In the genomic region with DNA sequence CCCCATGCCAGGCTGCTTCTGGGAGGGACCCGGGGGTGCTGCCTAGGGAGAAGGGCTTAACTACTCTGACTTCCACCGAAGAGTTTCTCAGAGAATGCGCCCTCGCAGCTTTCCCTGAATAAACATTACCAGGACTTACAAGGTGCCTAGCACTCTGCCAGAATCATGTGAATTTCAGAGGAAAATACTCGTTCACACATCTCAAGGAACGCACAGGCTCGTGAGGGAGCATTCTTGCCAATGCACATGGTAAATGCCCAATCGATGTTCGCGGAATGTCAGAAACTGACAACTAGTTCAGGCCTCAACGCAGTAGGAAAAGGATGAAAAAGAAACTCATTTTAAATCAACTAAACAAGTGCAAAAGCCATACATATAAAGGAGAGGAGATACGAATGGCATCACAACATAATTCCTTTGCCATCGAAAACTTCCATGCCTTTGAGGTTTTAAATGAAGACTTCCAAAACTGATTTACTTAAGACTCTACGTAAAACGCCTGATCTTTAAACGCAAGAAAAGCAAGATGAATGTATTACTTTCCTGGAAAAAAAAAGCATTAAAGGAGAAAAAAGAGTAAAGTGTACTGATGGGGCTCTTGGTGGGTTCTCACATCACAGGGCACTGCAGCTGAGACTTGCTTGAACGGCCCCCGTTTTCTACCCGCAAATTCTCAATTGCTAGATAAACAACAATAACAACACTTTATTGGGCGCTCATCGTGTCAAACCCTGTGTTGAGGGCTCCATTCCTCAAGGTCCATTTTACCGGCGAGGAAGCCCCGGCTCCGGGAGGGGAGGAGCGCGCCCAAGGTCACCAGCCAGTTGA, we compare ENCODE assay signal across 8 cellular contexts. TPM values are rescaled to one million over a fixed set of nuclear protein-coding genes. Genes with fewer than 3 reads are reported as not detected.
DNase-seq lines count a peak whose midpoint lies in the region; ATAC-seq and TF ChIP-seq lines count a peak whose summit lies in the region.

No MANE protein-coding gene starts in this region.

- ATAC-seq in GM21576 (IDR thresholded peaks at IDR 0.05; ENCODE audit: unreplicated experiment) = no peak
- no peak for ATAC-seq in HG02610 (IDR thresholded peaks at IDR 0.05; ENCODE audit: unreplicated experiment)

- peak overlapping the region; percentile 99 for H3K27ac ChIP-seq in SJSA1
- H3K27ac ChIP-seq in neural progenitor cell = no peak overlapping the region

- H2AFZ ChIP-seq in neural progenitor cell (replicated peaks) = peak overlapping the region; percentile 100

- peak overlapping the region; percentile 98 for H3K4me3 Mint-ChIP-seq in activated CD4-positive, alpha-beta T cell treated with anti-CD3 and anti-CD28 coated beads, Interleukin-2, amount 10 ng/mL, durations not matched to agents 24 days and 14 days
- peak overlapping the region; percentile 98 for H3K4me3 Mint-ChIP-seq in endothelial cell (ENCODE audit: unreplicated experiment)
- H3K4me3 Mint-ChIP-seq in neural progenitor cell = peak overlapping the region; percentile 99

- peaks cover 28% of the 10 kb centered on the region for H3K4me1 ChIP-seq in SJSA1 (replicated peaks)
- H3K4me1 ChIP-seq in neural progenitor cell = peaks cover 17% of the 10 kb centered on the region

- peak; percentile 64 for DNase-seq in activated CD4-positive, alpha-beta T cell treated with anti-CD3 and anti-CD28 coated beads, Interleukin-2, amount 10 ng/mL, durations not matched to agents 24 days and 14 days
- DNase-seq in activated CD4-positive, alpha-beta T cell treated with anti-CD3 and anti-CD28 coated beads for 48 hours = no peak
- DNase-seq in SJSA1 (ENCODE audit: low read depth in 1 of 2, low spot score in 2 of 2) (peak in 1 of 2 experiments; percentile 15), endothelial cell (ENCODE audit: low spot score) (no peak), neural progenitor cell (ENCODE audit: low spot score) (peak; percentile 48), A172 (ENCODE audit: low spot score) (no peak)

- no peaks in the 10 kb centered on the region for H3K9me3 ChIP-seq in SJSA1 (replicated peaks)
- no peaks in the 10 kb centered on the region for H3K9me3 ChIP-seq in neural progenitor cell (ENCODE audit: low read depth)

- peak overlapping the region; percentile 79 for H3K4me2 ChIP-seq in neural progenitor cell

- peak overlapping the region; percentile 95 for H3K4me3 ChIP-seq in SJSA1
- H3K4me3 ChIP-seq in neural progenitor cell = peak overlapping the region; percentile 76

- H3K36me3 ChIP-seq in SJSA1 (peaks cover 39% of the 10 kb centered on the region), neural progenitor cell (no peaks in the 10 kb centered on the region)

- intact Hi-C loops in activated CD4-positive, alpha-beta T cell treated with anti-CD3 and anti-CD28 coated beads, Interleukin-2, amount 10 ng/mL, durations not matched to agents 24 days and 14 days (cut with micrococcal nuclease) = loop anchor here (2.0 to 10.0 kb wide), 6 partner anchors 199 to 1731 kb away; a partner anchor contains a TSS

- peak overlapping the region; percentile 100 for H3K27ac Mint-ChIP-seq in activated CD4-positive, alpha-beta T cell treated with anti-CD3 and anti-CD28 coated beads, Interleukin-2, amount 10 ng/mL, durations not matched to agents 24 days and 14 days
- peak overlapping the region; percentile 74 for H3K27ac Mint-ChIP-seq in endothelial cell (ENCODE audit: unreplicated experiment)
- H3K27ac Mint-ChIP-seq in neural progenitor cell = peak overlapping the region; percentile 98

- H3K4me1 Mint-ChIP-seq in activated CD4-positive, alpha-beta T cell treated with anti-CD3 and anti-CD28 coated beads, Interleukin-2, amount 10 ng/mL, durations not matched to agents 24 days and 14 days = peaks cover 53% of the 10 kb centered on the region
- H3K4me1 Mint-ChIP-seq in endothelial cell (ENCODE audit: unreplicated experiment) (peaks cover 15% of the 10 kb centered on the region), neural progenitor cell (peaks cover 34% of the 10 kb centered on the region)

- H3K9ac ChIP-seq in neural progenitor cell = peak overlapping the region; percentile 100

- H4K20me1 ChIP-seq in neural progenitor cell (ENCODE audit: low read depth) = peaks cover 40% of the 10 kb centered on the region

- peaks cover 92% of the 10 kb centered on the region for H3K79me2 ChIP-seq in neural progenitor cell (ENCODE audit: low read depth)

- no peaks in the 10 kb centered on the region for H3K27me3 Mint-ChIP-seq in activated CD4-positive, alpha-beta T cell treated with anti-CD3 and anti-CD28 coated beads, Interleukin-2, amount 10 ng/mL, durations not matched to agents 24 days and 14 days
- H3K27me3 Mint-ChIP-seq in endothelial cell (ENCODE audit: unreplicated experiment) (peaks cover 3% of the 10 kb centered on the region), neural progenitor cell (ENCODE audit: insufficient read depth, low read depth) (peaks cover 3% of the 10 kb centered on the region)

- peaks cover 10% of the 10 kb centered on the region for H3F3A ChIP-seq in neural progenitor cell (ENCODE audit: low read depth)

- H3K36me3 Mint-ChIP-seq in activated CD4-positive, alpha-beta T cell treated with anti-CD3 and anti-CD28 coated beads, Interleukin-2, amount 10 ng/mL, durations not matched to agents 24 days and 14 days (ENCODE audit: low read depth) = peaks cover 27% of the 10 kb centered on the region
- H3K36me3 Mint-ChIP-seq in endothelial cell (ENCODE audit: low read depth, unreplicated experiment) = peaks cover 3% of the 10 kb centered on the region
- peaks cover 3% of the 10 kb centered on the region for H3K36me3 Mint-ChIP-seq in neural progenitor cell

- TF ChIP-seq CTCF in endothelial cell (IDR thresholded peaks at IDR 0.05; ENCODE audit: unreplicated experiment) (no peak), neural progenitor cell (IDR thresholded peaks at IDR 0.05) (no peak)

- no peaks in the 10 kb centered on the region for H3K9me3 Mint-ChIP-seq in activated CD4-positive, alpha-beta T cell treated with anti-CD3 and anti-CD28 coated beads, Interleukin-2, amount 10 ng/mL, durations not matched to agents 24 days and 14 days
- H3K9me3 Mint-ChIP-seq in endothelial cell (ENCODE audit: unreplicated experiment) (no peaks in the 10 kb centered on the region), neural progenitor cell (no peaks in the 10 kb centered on the region)

- H3K27me3 ChIP-seq in SJSA1 (replicated peaks) (no peaks in the 10 kb centered on the region), neural progenitor cell (no peaks in the 10 kb centered on the region)

RNA-seq across cellular contexts. Expression of a gene that starts 0.8 kb away (rescaled TPM):
- total RNA-seq in activated CD4-positive, alpha-beta T cell treated with anti-CD3 and anti-CD28 coated beads, Interleukin-2, amount 10 ng/mL, durations not matched to agents 24 days and 14 days = 130 and 137 TPM in 2 replicates
- total RNA-seq in SJSA1 (2014; rRNA removed; shearing (Covaris generic)) = 205 and 305 TPM in 2 replicates
- 51.1 TPM for total RNA-seq in endothelial cell (ENCODE audit: unreplicated experiment)
- 70.5 and 138 TPM in 2 replicates for total RNA-seq in neural progenitor cell (ENCODE audit: low replicate concordance)
- 197 and 288 TPM in 2 replicates for total RNA-seq in A172 (2014; rRNA removed; shearing (Covaris generic))

RNA-seq across cellular contexts. Expression of a gene that starts 1.2 kb away (rescaled TPM):
- total RNA-seq in activated CD4-positive, alpha-beta T cell treated with anti-CD3 and anti-CD28 coated beads, Interleukin-2, amount 10 ng/mL, durations not matched to agents 24 days and 14 days = 61.8 and 63.3 TPM in 2 replicates
- total RNA-seq in SJSA1 (2014; rRNA removed; shearing (Covaris generic)) = 82.5 and 109 TPM in 2 replicates
- total RNA-seq in endothelial cell (ENCODE audit: unreplicated experiment) (17.0 TPM), neural progenitor cell (ENCODE audit: low replicate concordance) (76.8 and 111 TPM in 2 replicates)
- total RNA-seq in A172 (2014; rRNA removed; shearing (Covaris generic)) = 123 and 128 TPM in 2 replicates

RNA-seq across cellular contexts. Expression of a gene that starts 29.8 kb away (rescaled TPM):
- total RNA-seq in activated CD4-positive, alpha-beta T cell treated with anti-CD3 and anti-CD28 coated beads, Interleukin-2, amount 10 ng/mL, durations not matched to agents 24 days and 14 days = 31.1 and 33.5 TPM in 2 replicates
- total RNA-seq in SJSA1 (2014; rRNA removed; shearing (Covaris generic)) = 24.6 and 45.4 TPM in 2 replicates
- total RNA-seq in endothelial cell (ENCODE audit: unreplicated experiment) = 33.2 TPM
- total RNA-seq in neural progenitor cell (ENCODE audit: low replicate concordance) = 73.5 and 95.0 TPM in 2 replicates
- 59.9 and 62.1 TPM in 2 replicates for total RNA-seq in A172 (2014; rRNA removed; shearing (Covaris generic))

Comparison
In these comparisons a context has a peak if more than half of its experiments do, and no peak if none do; other contexts are left out.
1. DNase-seq: peak in activated CD4-positive, alpha-beta T cell treated with anti-CD3 and anti-CD28 coated beads, Interleukin-2, amount 10 ng/mL, durations not matched to agents 24 days and 14 days (single experiment) and neural progenitor cell (single experiment); none in activated CD4-positive, alpha-beta T cell treated with anti-CD3 and anti-CD28 coated beads for 48 hours (single experiment), endothelial cell (single experiment) and A172 (single experiment).
2. Peak in every context shown above with its lines, with median percentiles within 50 percentile points of each other: H3K27ac Mint-ChIP-seq and H3K4me3 Mint-ChIP-seq.